ENCODE assay signal across 8 cellular contexts in genomic region chr15:92906038-92906437, GRCh38. TPM values are rescaled to one million over a fixed set of nuclear protein-coding genes. Genes with fewer than 3 reads are reported as not detected.
DNase-seq lines count a peak whose midpoint lies in the region; ATAC-seq, FAIRE-seq and TF ChIP-seq lines count a peak whose summit lies in the region.

No MANE protein-coding gene starts in this region.

- H3K27me3 ChIP-seq in CD4-positive, alpha-beta T cell (ENCODE audit: control insufficient read depth, insufficient read depth, low read length): no peaks in the 10 kb centered on the region
- H3K27me3 ChIP-seq in dorsolateral prefrontal cortex (no peaks in the 10 kb centered on the region), neutrophil (no peaks in the 10 kb centered on the region), mesendoderm (ENCODE audit: insufficient read depth, low read length, poor library complexity) (no peaks in the 10 kb centered on the region)

- H2BK120ac ChIP-seq in mesendoderm (ENCODE audit: low read depth, low read length): no peak overlapping the region

- DNase-seq in CD4-positive, alpha-beta T cell: no peak
- DNase-seq in OCI-LY7 (ENCODE audit: low spot score): no peak
- no peak for DNase-seq in dorsolateral prefrontal cortex
- no peak for DNase-seq in stimulated activated CD4-positive, alpha-beta T cell treated with anti-CD3 and anti-CD28 coated beads, Interleukin-12 subunit alpha, Interleukin-12 subunit beta, amount 100 ng/mL, for 4 hours
- DNase-seq in mesendoderm: no peak
- no peak for DNase-seq in urothelium cell line (ENCODE audit: low spot score)

- no peaks in the 10 kb centered on the region for H3K9me3 Mint-ChIP-seq in CD4-positive, alpha-beta T cell

- H4K8ac ChIP-seq in mesendoderm (ENCODE audit: low read depth, low read length): no peak overlapping the region

- no peak overlapping the region for H3K18ac ChIP-seq in mesendoderm (ENCODE audit: low read length)

- POLR2A ChIA-PET in CD4-positive, alpha-beta T cell (lab: Charles Lee): interaction anchor here (1.2 to 11.6 kb wide), 7 partner anchors 13 to 109 kb away, joined by 6 to 1007 read pairs (median 146); no protein-coding TSS in a partner anchor
- POLR2A ChIA-PET in OCI-LY7 (lab: Charles Lee): interaction anchor here (0.6 to 10.3 kb wide), 10 partner anchors 10 to 100 kb away, joined by 3 to 121 read pairs (median 8); no protein-coding TSS in a partner anchor

- no peak overlapping the region for H3K56ac ChIP-seq in mesendoderm (ENCODE audit: low read length)

- H3K9ac ChIP-seq in mesendoderm (ENCODE audit: low read length): no peak overlapping the region

- H3K36me3 ChIP-seq in OCI-LY7 (ENCODE audit: insufficient read depth, low read length): peaks cover 82% of the 10 kb centered on the region
- H3K36me3 ChIP-seq in neutrophil: no peaks in the 10 kb centered on the region
- no peaks in the 10 kb centered on the region for H3K36me3 ChIP-seq in mesendoderm (ENCODE audit: control insufficient read depth, insufficient read depth, low read length)

- H3K79me1 ChIP-seq in mesendoderm (ENCODE audit: low read length): peaks cover 4% of the 10 kb centered on the region

- H3K4me1 ChIP-seq in OCI-LY7 (ENCODE audit: insufficient read depth, low read length, poor library complexity, severe bottlenecking): peaks cover 47% of the 10 kb centered on the region
- peaks cover 89 to 90% of the 10 kb centered on the region in 2 experiments for H3K4me1 ChIP-seq in neutrophil (ENCODE audit: control insufficient read depth in 1 of 2, insufficient read depth in 1 of 2, low read depth in 1 of 2, low read length in 1 of 2)
- peaks cover 12% of the 10 kb centered on the region for H3K4me1 ChIP-seq in mesendoderm (ENCODE audit: control insufficient read depth, low read depth, low read length)

- no peak overlapping the region for H2BK5ac ChIP-seq in mesendoderm (ENCODE audit: low read length)

- peaks cover 86% of the 10 kb centered on the region for H3K36me3 Mint-ChIP-seq in CD4-positive, alpha-beta T cell (ENCODE audit: low read depth)

- peak overlapping the region; percentile 89 for H3K4me2 ChIP-seq in OCI-LY7 (ENCODE audit: low read length)
- no peak overlapping the region for H3K4me2 ChIP-seq in mesendoderm (ENCODE audit: low read length)

- peaks cover 37% of the 10 kb centered on the region; the same call in 1 of the 2 replicates for H4K20me1 ChIP-seq in OCI-LY7 (ENCODE audit: insufficient read depth, low read length)

- no peak for ATAC-seq in CD4-positive, alpha-beta T cell (ENCODE audit: poor library complexity)
- no peak for ATAC-seq in HG03442 (IDR thresholded peaks at IDR 0.05; ENCODE audit: unreplicated experiment)

- H3K27me3 Mint-ChIP-seq in CD4-positive, alpha-beta T cell: no peaks in the 10 kb centered on the region

- peak overlapping the region; percentile 96 for H3K4me3 Mint-ChIP-seq in CD4-positive, alpha-beta T cell

- H3K79me2 ChIP-seq in OCI-LY7 (ENCODE audit: insufficient read depth, low read depth, low read length) (peaks cover 97% of the 10 kb centered on the region), mesendoderm (ENCODE audit: control insufficient read depth, insufficient read depth, low read length) (peaks cover 80% of the 10 kb centered on the region)

- intact Hi-C loops in CD4-positive, alpha-beta T cell (cut with DNase I, micrococcal nuclease): loop anchor here in 1 of 2 experiments (1.0 kb wide), 2 partner anchors 8 to 97 kb away; no protein-coding TSS in a partner anchor
- intact Hi-C loops in OCI-LY7 (cut with micrococcal nuclease; ENCODE audit: unreplicated experiment) (loop anchor here (5.0 kb wide), 1 partner anchor 1054 kb away; the partner anchor contains the start of gene SLCO3A1), dorsolateral prefrontal cortex (cut with DNase I) (loop anchor here in 1 of 2 donors (10.0 kb wide), 1 partner anchor 191 kb away; no protein-coding TSS in a partner anchor)

- no CpG with 5 or more reads among the region's 3 CpGs for WGBS in mesendoderm (ENCODE audit: extremely low coverage, insufficient coverage, low lambda C conversion rate)

- no peak overlapping the region for H2AK5ac ChIP-seq in mesendoderm (ENCODE audit: low read length)

- no peak for TF ChIP-seq CTCF in CD4-positive, alpha-beta T cell (IDR thresholded peaks at IDR 0.05)
- TF ChIP-seq CTCF in OCI-LY7 (conservative IDR thresholded peaks at IDR 0.05; ENCODE audit: low read length) (no peak), dorsolateral prefrontal cortex (IDR thresholded peaks at IDR 0.05 in 54 of 56, conservative IDR thresholded peaks at IDR 0.05 in 2 of 56; ENCODE audit: low read depth in 1 of 56, partially characterized antibody in 56 of 56) (no peak), neutrophil (IDR thresholded peaks at IDR 0.05) (no peak)

- H3K27ac ChIP-seq in CD4-positive, alpha-beta T cell (ENCODE audit: low read depth, low read length): peak overlapping the region; percentile 97
- H3K27ac ChIP-seq in OCI-LY7 (ENCODE audit: low read depth, low read length, poor library complexity, severe bottlenecking): peak overlapping the region; percentile 94
- peak overlapping the region; percentile 35 to 100 (median 99) for H3K27ac ChIP-seq in dorsolateral prefrontal cortex
- peak overlapping the region; percentile 98 for H3K27ac ChIP-seq in neutrophil
- no peak overlapping the region for H3K27ac ChIP-seq in mesendoderm (ENCODE audit: low read depth, low read length)

- no TSS peak for BruUV-seq in OCI-LY7 (replicated peaks; lab: Mats Ljungman, UMichigan)

- H2AFZ ChIP-seq in OCI-LY7 (ENCODE audit: low read length): no peak overlapping the region

- no peak overlapping the region for H3K23ac ChIP-seq in mesendoderm (ENCODE audit: low read length)

- no peaks in the 10 kb centered on the region for H3K9me2 ChIP-seq in OCI-LY7 (ENCODE audit: insufficient read depth, low read length)

- H3K9me3 ChIP-seq in CD4-positive, alpha-beta T cell (ENCODE audit: control insufficient read depth, low read length): no peaks in the 10 kb centered on the region
- no peaks in the 10 kb centered on the region for H3K9me3 ChIP-seq in OCI-LY7 (ENCODE audit: low read length)
- no peaks in the 10 kb centered on the region for H3K9me3 ChIP-seq in neutrophil

- H3K4ac ChIP-seq in mesendoderm (ENCODE audit: low read depth, low read length): no peak overlapping the region

- CTCF ChIA-PET in CD4-positive, alpha-beta T cell (lab: Charles Lee): interaction anchor here (1.0 to 7.4 kb wide), 4 partner anchors 10 to 97 kb away, joined by 3 to 59 read pairs (median 31); no protein-coding TSS in a partner anchor
- CTCF ChIA-PET in OCI-LY7 (lab: Charles Lee; ENCODE audit: unreplicated experiment): no interaction called here

- H3K27ac Mint-ChIP-seq in CD4-positive, alpha-beta T cell: peak overlapping the region; percentile 99

- peaks cover 79% of the 10 kb centered on the region for H3K4me1 Mint-ChIP-seq in CD4-positive, alpha-beta T cell (ENCODE audit: low read depth)

- no peak for FAIRE-seq in urothelium cell line (lab: Jason Lieb, UNC)

- no peak overlapping the region for H4K5ac ChIP-seq in mesendoderm (ENCODE audit: low read length)

- H2BK15ac ChIP-seq in mesendoderm (replicated peaks; ENCODE audit: low read depth): no peak overlapping the region

- H3K4me3 ChIP-seq in OCI-LY7 (ENCODE audit: low read depth, low read length, poor library complexity, severe bottlenecking) (peak overlapping the region; percentile 92), dorsolateral prefrontal cortex (peak overlapping the region in 39 of 59 donors; percentile 0 to 97 (median 77)), neutrophil (ENCODE audit: low read depth in 1 of 2, low read length in 1 of 2) (no peak overlapping the region), mesendoderm (ENCODE audit: low read length) (no peak overlapping the region)

RNA-seq across cellular contexts. Expression of gene CHD2, which starts 5.9 kb away (rescaled TPM):
- total RNA-seq in CD4-positive, alpha-beta T cell: 100 to 1,000 TPM; 615 to 660 TPM
- 133 and 169 TPM in 2 replicates for total RNA-seq in OCI-LY7 (2014; rRNA removed; shearing (Covaris generic))
- 213 and 259 TPM in 2 replicates for total RNA-seq in OCI-LY7 (2022)
- total RNA-seq in dorsolateral prefrontal cortex: 100 to 1,000 TPM; 120 to 227 (median 167) TPM
- 46.2 TPM for polyA plus RNA-seq in mesendoderm (2013, experiment 1 of 2)
- polyA plus RNA-seq in mesendoderm (2013, experiment 2 of 2): 51.0 TPM

Comparison
In these comparisons a context has a peak if more than half of its experiments do, and no peak if none do; other contexts are left out.
1. H3K4me3 ChIP-seq: peak in OCI-LY7 (single experiment) and dorsolateral prefrontal cortex (39 of 59); none in neutrophil (0 of 2) and mesendoderm (single experiment).